34 cellular contexts compared by ENCODE assay signal in the genomic region with DNA sequence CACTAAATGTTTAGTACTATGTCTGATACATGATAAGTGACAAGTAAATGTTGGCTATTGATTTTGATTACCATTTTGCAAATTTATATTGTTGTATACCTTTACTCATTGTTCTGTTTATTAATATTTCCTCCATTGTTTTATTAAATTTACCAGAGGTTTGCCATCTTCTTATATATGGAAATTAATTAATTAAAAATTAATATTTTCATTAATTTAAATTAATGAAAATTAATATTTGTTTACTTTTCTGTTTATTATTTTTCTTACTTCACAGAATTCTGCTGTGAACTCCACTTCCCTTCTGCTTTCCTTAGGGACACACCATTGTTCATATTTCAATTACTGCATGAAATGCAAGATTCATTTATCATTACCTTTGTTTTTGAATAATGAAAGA.
"Had no signal": no experiment of that assay in that cellular context is flagged by ENCODE, and none has a peak within 500 bp of the region (broad histone marks: within the 10 kb centered on the region; RNA-seq: fewer than 3 reads in every experiment).

No MANE protein-coding gene starts in this region.

- H3K4me3 ChIP-seq: adrenal gland, body of pancreas, breast epithelium had no signal

- DNase-seq: activated B cell treated with CpG ODN at 0.5 μM for 24 hours; activated CD4-positive, alpha-beta memory T cell treated with anti-CD3 and anti-CD28 coated beads for 36 hours; activated CD4-positive, alpha-beta T cell treated with anti-CD3 and anti-CD28 coated beads for 4 hours; activated CD4-positive, alpha-beta T cell treated with anti-CD3 and anti-CD28 coated beads, Interleukin-2, amount 10 ng/mL, durations not matched to agents 24 days and 14 days; activated CD4-positive, alpha-beta T cell treated with anti-CD3 and anti-CD28 coated beads, Interleukin-2, amount 50 U/mL, for 1 hour; activated CD4-positive, alpha-beta T cell treated with anti-CD3 and anti-CD28 coated beads, Interleukin-2, amount 50 U/mL, for 4 hours; activated CD4-positive, CD25-positive, alpha-beta regulatory T cell treated with anti-CD3 and anti-CD28 coated beads, Interleukin-2, amount 50 U/mL, for 72 hours; activated CD8-positive, alpha-beta memory T cell treated with anti-CD3 and anti-CD28 coated beads, Interleukin-2, amount 50 U/mL, for 4 hours; activated CD8-positive, alpha-beta T cell treated with anti-CD3 and anti-CD28 coated beads for 36 hours; activated effector memory CD4-positive, alpha-beta T cell treated with anti-CD3 and anti-CD28 coated beads, Interleukin-2, amount 50 U/mL, for 16 hours; activated gamma-delta T cell treated with Interleukin-2 at 50 U/mL for 16 hours; activated naive CD4-positive, alpha-beta T cell; activated naive CD4-positive, alpha-beta T cell treated with anti-CD3 and anti-CD28 coated beads for 36 hours; activated naive CD4-positive, alpha-beta T cell treated with anti-CD3 and anti-CD28 coated beads, Interleukin-2, amount 50 U/mL, for 16 hours; activated naive CD8-positive, alpha-beta T cell treated with anti-CD3 and anti-CD28 coated beads for 36 hours; activated T-cell treated with anti-CD3 and anti-CD28 coated beads for 4 hours; activated T-cell treated with anti-CD3 and anti-CD28 coated beads, Interleukin-2, amount 50 U/mL, for 1 hour; activated T-cell treated with anti-CD3 and anti-CD28 coated beads, Interleukin-2, amount 50 U/mL, for 4 hours; activated T-cell treated with anti-CD3 and anti-CD28 coated beads, Interleukin-2, amount 50 U/mL, for 72 hours; adrenal gland; amniotic stem cell; aorta; body of pancreas; brain microvascular endothelial cell; central memory CD4-positive, alpha-beta T cell; T-helper 1 cell; T-helper 2 cell; T-helper 9 cell had no signal

- H3K36me3 ChIP-seq: adrenal gland, brain microvascular endothelial cell, breast epithelium had no signal

- ATAC-seq: activated CD8-positive, alpha-beta T cell treated with anti-CD3 and anti-CD28 coated beads for 36 hours; activated naive CD4-positive, alpha-beta T cell treated with anti-CD3 and anti-CD28 coated beads, Interleukin-2, amount 50 U/mL, for 72 hours; activated T-cell treated with anti-CD3 and anti-CD28 coated beads, Interleukin-2, amount 50 U/mL, for 4 hours; activated T-cell treated with anti-CD3 and anti-CD28 coated beads, Interleukin-2, amount 50 U/mL, for 72 hours; activated T-helper 17 cell treated with anti-CD3 and anti-CD28 coated beads, Interleukin-2, amount 50 U/mL, for 72 hours; body of pancreas had no signal

- H3K4me1 ChIP-seq: adrenal gland, body of pancreas, breast epithelium had no signal

- FAIRE-seq: astrocyte, TTC549 had no signal

- H3K27me3 ChIP-seq: adrenal gland, body of pancreas, brain microvascular endothelial cell, breast epithelium had no signal

- H3K27ac ChIP-seq: adrenal gland, body of pancreas, brain microvascular endothelial cell, breast epithelium, VCaP had no signal

- H3K9me3 ChIP-seq: adrenal gland, body of pancreas, breast epithelium had no signal
